In genomic region chr3:64148955-64149653, GRCh38 we compare ENCODE assay signal across 24 cellular contexts.
DNase-seq lines count a peak whose midpoint lies in the region; ATAC-seq, FAIRE-seq and TF ChIP-seq lines count a peak whose summit lies in the region.
"Had no signal": no experiment of that assay in that cellular context is flagged by ENCODE, and none has a peak within 500 bp of the region (broad histone marks: within the 10 kb centered on the region; RNA-seq: fewer than 3 reads in every experiment).

No MANE protein-coding gene starts in this region.

- H3K4me2 ChIP-seq in A549: no peak overlapping the region
- no peak overlapping the region for H3K4me2 ChIP-seq in neuronal stem cell (ENCODE audit: insufficient read depth, low read length, poor library complexity, severe bottlenecking)

- CTCF ChIA-PET in A549 (lab: Yijun Ruan, JAX): interaction anchor here (1.0 to 2.9 kb wide), 5 partner anchors 14 to 335 kb away, joined by 3 to 8 read pairs (median 5); partner anchors contain the start of gene PRICKLE2

- H3K4me1 ChIP-seq in A549 (peaks cover 54% of the 10 kb centered on the region), esophagus squamous epithelium (peaks cover 22 to 56% (median 31%) of the 10 kb centered on the region in 3 donors), neuronal stem cell (ENCODE audit: control insufficient read depth in 2 of 2, insufficient read depth in 1 of 2, low read depth in 1 of 2, low read length in 2 of 2) (peaks cover 13 to 19% of the 10 kb centered on the region in 2 donors), foreskin keratinocyte (peaks cover 5% of the 10 kb centered on the region)

- peak overlapping the region; percentile 85 to 92 for H3K27ac ChIP-seq in A549
- H3K27ac ChIP-seq in esophagus squamous epithelium: peak overlapping the region in 3 of 4 donors; percentile 14 to 82 (median 78)
- peak overlapping the region; percentile 72 for H3K27ac ChIP-seq in neuronal stem cell (replicated peaks; ENCODE audit: low read length)
- H3K27ac ChIP-seq in foreskin keratinocyte: no peak overlapping the region
- H3K27ac ChIP-seq: HL-60, suprapubic skin, WERI-Rb-1 had no signal

- no peak overlapping the region for H3K23ac ChIP-seq in neuronal stem cell (ENCODE audit: low read depth, low read length, poor library complexity)

- no peak overlapping the region for H3K9ac ChIP-seq in neuronal stem cell (ENCODE audit: low read depth, low read length, poor library complexity)

- no peaks in the 10 kb centered on the region for H3K79me1 ChIP-seq in neuronal stem cell (ENCODE audit: low read depth, low read length)

- H3K4ac ChIP-seq in neuronal stem cell (ENCODE audit: low read length): no peak overlapping the region

- no peak for TF ChIP-seq CTCF in A549 (IDR thresholded peaks at IDR 0.05)
- no peak for TF ChIP-seq CTCF in esophagus squamous epithelium (IDR thresholded peaks at IDR 0.05)
- TF ChIP-seq CTCF in omental fat pad (IDR thresholded peaks at IDR 0.05): no peak
- no peak for TF ChIP-seq CTCF in foreskin keratinocyte (conservative IDR thresholded peaks at IDR 0.05)

- POLR2A ChIA-PET in A549 (lab: Yijun Ruan, JAX): interaction anchor here (0.5 kb wide), 1 partner anchor 60 kb away, joined by 5 read pairs; no protein-coding TSS in a partner anchor

- H4K91ac ChIP-seq in neuronal stem cell (ENCODE audit: low read depth, low read length, poor library complexity): no peak overlapping the region

- no peak for TF ChIP-seq RAD21 in A549 (conservative IDR thresholded peaks at IDR 0.05 in 1 of 2, IDR thresholded peaks at IDR 0.05 in 1 of 2)

- WGBS in A549 (ENCODE audit: missing lambda C conversion rate): 89% methylated on average over 9 of the region's 10 CpGs
- 88 to 90% methylated on average over 9 of the region's 10 CpGs for WGBS in esophagus squamous epithelium, 2 donors
- WGBS in neuronal stem cell (ENCODE audit: extremely low coverage in 2 of 2, insufficient read length in 2 of 2, insufficient replicate concordance in 1 of 2), 2 donors: no CpG with 5 or more reads among the region's 10 CpGs

- H3K27me3 ChIP-seq in esophagus squamous epithelium: no peaks in the 10 kb centered on the region
- no peaks in the 10 kb centered on the region for H3K27me3 ChIP-seq in neuronal stem cell (ENCODE audit: control insufficient read depth in 3 of 3, insufficient read depth in 3 of 3, low read depth in 1 of 3, low read length in 3 of 3)
- H3K27me3 ChIP-seq in foreskin keratinocyte: no peaks in the 10 kb centered on the region
- H3K27me3 ChIP-seq: spleen, suprapubic skin had no signal

- no peak for FAIRE-seq in A549 (lab: Jason Lieb, UNC)
- FAIRE-seq: colon, endothelial cell of umbilical vein, H54 had no signal

- no peak overlapping the region for H2BK120ac ChIP-seq in neuronal stem cell (ENCODE audit: low read depth, low read length)

- ATAC-seq in A549 (no peak), GM21367 (IDR thresholded peaks at IDR 0.05; ENCODE audit: unreplicated experiment) (no peak), omental fat pad (ENCODE audit: low FRiP score) (no peak), foreskin keratinocyte (no peak)
- ATAC-seq: activated T-cell treated with anti-CD3 and anti-CD28 coated beads, Interleukin-2, amount 50 U/mL, for 4 hours had no signal

- H3K36me3 ChIP-seq in esophagus squamous epithelium: peaks cover 4 to 56% (median 8%) of the 10 kb centered on the region in 3 donors
- peaks cover 0 to 4% of the 10 kb centered on the region in 2 donors for H3K36me3 ChIP-seq in neuronal stem cell (replicated peaks in 1 of 2; ENCODE audit: control insufficient read depth in 2 of 2, insufficient read depth in 2 of 2, low read length in 2 of 2)

- H4K8ac ChIP-seq in neuronal stem cell (ENCODE audit: low read depth, low read length): no peak overlapping the region

- H2BK15ac ChIP-seq in neuronal stem cell (ENCODE audit: low read length): no peak overlapping the region

- intact Hi-C loops in esophagus squamous epithelium (cut with DNase I): no loop called here

- H2AFZ ChIP-seq in neuronal stem cell (ENCODE audit: low read length): no peak overlapping the region

- TF ChIP-seq POLR2A in A549 (IDR thresholded peaks at IDR 0.05; ENCODE audit: low read length) (no peak), esophagus squamous epithelium (IDR thresholded peaks at IDR 0.05) (no peak)

- no peak overlapping the region for H2BK12ac ChIP-seq in neuronal stem cell (ENCODE audit: low read length)

- H3K4me3 ChIP-seq in A549 (no peak overlapping the region), esophagus squamous epithelium (no peak overlapping the region), neuronal stem cell (ENCODE audit: low read length in 2 of 2) (no peak overlapping the region)
- H3K4me3 ChIP-seq: spleen, suprapubic skin had no signal

- no peak for TF ChIP-seq EP300 in A549 (IDR thresholded peaks at IDR 0.05)

- H3K18ac ChIP-seq in neuronal stem cell (ENCODE audit: low read length): peak overlapping the region; percentile 55

- H3K9me3 ChIP-seq in A549 (no peaks in the 10 kb centered on the region), esophagus squamous epithelium (no peaks in the 10 kb centered on the region), neuronal stem cell (replicated peaks in 1 of 2; ENCODE audit: control insufficient read depth in 2 of 2, insufficient read depth in 1 of 2, low read depth in 1 of 2, low read length in 2 of 2) (peaks cover 2 to 6% of the 10 kb centered on the region in 2 donors)
- H3K9me3 ChIP-seq: spleen, suprapubic skin had no signal

- H3K14ac ChIP-seq in neuronal stem cell (ENCODE audit: low read length): no peak overlapping the region

- H2AK5ac ChIP-seq in neuronal stem cell (ENCODE audit: low read depth, low read length): no peak overlapping the region

- H2BK5ac ChIP-seq in neuronal stem cell (ENCODE audit: low read length): no peak overlapping the region

- DNase-seq in A549 (ENCODE audit: low read depth in 1 of 2, low spot score in 1 of 2) (no peak), NCI-H146 treated with DMSO at 0.1 percent for 48 hours (lab: John Stamatoyannopoulos, UW; ENCODE audit: unreplicated experiment) (peak; percentile 7), esophagus squamous epithelium (lab: John Stamatoyannopoulos, UW) (no peak), neuronal stem cell (ENCODE audit: low spot score) (no peak), omental fat pad (ENCODE audit: low spot score) (no peak), DMS79 (lab: John Stamatoyannopoulos, UW) (no peak), foreskin keratinocyte (no peak)
- DNase-seq: activated CD4-positive, alpha-beta memory T cell treated with anti-CD3 and anti-CD28 coated beads, Interleukin-2, amount 10 ng/mL, durations not matched to agents 7 days and 5 days; activated naive CD4-positive, alpha-beta T cell treated with anti-CD3 and anti-CD28 coated beads, Interleukin-2, amount 50 U/mL, for 16 hours; activated T-cell treated with anti-CD3 and anti-CD28 coated beads, Interleukin-2, amount 50 U/mL, for 4 hours; foreskin melanocyte; MM.1S; NCI-H2029 treated with DMSO at 0.1 percent for 48 hours; NCI-H510A treated with DMSO at 0.1 percent for 48 hours; SHP77; spleen; stimulated activated CD8-positive, alpha-beta memory T cell treated with anti-CD3 and anti-CD28 coated beads, Interleukin-4, amount 100 ng/mL, for 48 hours; WERI-Rb-1 had no signal

TF ChIP-seq in A549, 52 proteins besides CTCF, POLR2A, EP300 and RAD21:
- TF ChIP-seq CBX8 (IDR thresholded peaks at IDR 0.05): no peak
- TF ChIP-seq HMGXB4 (CRISPR knock-in tag; IDR thresholded peaks at IDR 0.05; ENCODE audit: borderline replicate concordance): no peak
- no peak for TF ChIP-seq RARB (CRISPR knock-in tag; IDR thresholded peaks at IDR 0.05)
- TF ChIP-seq, protein P1, sequence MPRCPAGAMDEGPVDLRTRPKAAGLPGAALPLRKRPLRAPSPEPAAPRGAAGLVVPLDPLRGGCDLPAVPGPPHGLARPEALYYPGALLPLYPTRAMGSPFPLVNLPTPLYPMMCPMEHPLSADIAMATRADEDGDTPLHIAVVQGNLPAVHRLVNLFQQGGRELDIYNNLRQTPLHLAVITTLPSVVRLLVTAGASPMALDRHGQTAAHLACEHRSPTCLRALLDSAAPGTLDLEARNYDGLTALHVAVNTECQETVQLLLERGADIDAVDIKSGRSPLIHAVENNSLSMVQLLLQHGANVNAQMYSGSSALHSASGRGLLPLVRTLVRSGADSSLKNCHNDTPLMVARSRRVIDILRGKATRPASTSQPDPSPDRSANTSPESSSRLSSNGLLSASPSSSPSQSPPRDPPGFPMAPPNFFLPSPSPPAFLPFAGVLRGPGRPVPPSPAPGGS (IDR thresholded peaks at IDR 0.05): no peak
- TF ChIP-seq SMC3 (IDR thresholded peaks at IDR 0.05): no peak
- TF ChIP-seq POLR2AphosphoS2 (conservative IDR thresholded peaks at IDR 0.05; ENCODE audit: low read length): no peak
